15 cellular contexts compared by ENCODE assay signal in genomic region chr6:25958700-25959162, GRCh38.
A peak's percentile ranks its signal among the peaks of the same experiment; 100 is the strongest.
DNase-seq lines count a peak whose midpoint lies in the region; ATAC-seq lines count a peak whose summit lies in the region.
"Had no signal": no experiment of that assay in that cellular context is flagged by ENCODE, and none has a peak within 500 bp of the region (broad histone marks: within the 10 kb centered on the region; RNA-seq: fewer than 3 reads in every experiment).

No MANE protein-coding gene starts in this region.

- no peak for DNase-seq in activated naive CD4-positive, alpha-beta T cell (lab: John Stamatoyannopoulos, UW)
- DNase-seq in UCSD-AML1 (lab: John Stamatoyannopoulos, UW; ENCODE audit: unreplicated experiment) (peak; percentile 22), epithelial cell of prostate (ENCODE audit: low read depth, low spot score) (peak; percentile 50), NCI-H146 treated with DMSO at 0.1 percent for 48 hours (lab: John Stamatoyannopoulos, UW; ENCODE audit: unreplicated experiment) (no peak)
- no peak for DNase-seq in stimulated activated naive B cell treated with anti-CD40 and anti-IgM and Interleukin-4, amounts not matched to agents 10 μg/mL and 1 μg/mL and 100 μg/mL, for 72 hours
- DNase-seq in activated CD4-positive, alpha-beta T cell treated with anti-CD3 and anti-CD28 coated beads for 4 hours, result no peak
- DNase-seq: activated CD4-positive, alpha-beta T cell treated with anti-CD3 and anti-CD28 coated beads for 1 hour; amniotic stem cell; heart right ventricle; NCI-H524 treated with DMSO at 0.1 percent for 48 hours; ovary; stimulated activated CD8-positive, alpha-beta memory T cell treated with anti-CD3 and anti-CD28 coated beads, Interleukin-4, amount 100 ng/mL, for 48 hours had no signal

- no peaks in the 10 kb centered on the region for H3K9me3 Mint-ChIP-seq in activated naive CD4-positive, alpha-beta T cell treated with anti-CD3 and anti-CD28 coated beads, Interleukin-2, amount 50 U/mL, for 24 hours
- peaks cover 6% of the 10 kb centered on the region in 2 donors for H3K9me3 Mint-ChIP-seq in stimulated activated naive B cell treated with anti-CD40 and anti-IgM and Interleukin-4, amounts not matched to agents 10 μg/mL and 1 μg/mL and 100 μg/mL, for 72 hours

- ATAC-seq in stimulated activated naive B cell treated with anti-CD40 and anti-IgM and Interleukin-4, amounts not matched to agents 10 μg/mL and 1 μg/mL and 100 μg/mL, for 72 hours (replicated peaks), result no peak
- no peak for ATAC-seq in HG03159 (IDR thresholded peaks at IDR 0.05; ENCODE audit: unreplicated experiment)
- ATAC-seq: heart right ventricle had no signal

- peak overlapping the region; percentile 67 for H3K4me3 Mint-ChIP-seq in activated naive CD4-positive, alpha-beta T cell treated with anti-CD3 and anti-CD28 coated beads, Interleukin-2, amount 50 U/mL, for 24 hours
- peak overlapping the region; percentile 31 to 49 for H3K4me3 Mint-ChIP-seq in stimulated activated naive B cell treated with anti-CD40 and anti-IgM and Interleukin-4, amounts not matched to agents 10 μg/mL and 1 μg/mL and 100 μg/mL, for 72 hours

- H3K27ac Mint-ChIP-seq in activated naive CD4-positive, alpha-beta T cell treated with anti-CD3 and anti-CD28 coated beads, Interleukin-2, amount 50 U/mL, for 24 hours, result no peak overlapping the region
- peak overlapping the region; percentile 74 for H3K27ac Mint-ChIP-seq in stimulated activated naive B cell treated with anti-CD40 and anti-IgM and Interleukin-4, amounts not matched to agents 10 μg/mL and 1 μg/mL and 100 μg/mL, for 72 hours

- peaks cover 53% of the 10 kb centered on the region for H3K4me1 Mint-ChIP-seq in activated naive CD4-positive, alpha-beta T cell treated with anti-CD3 and anti-CD28 coated beads, Interleukin-2, amount 50 U/mL, for 24 hours
- H3K4me1 Mint-ChIP-seq in stimulated activated naive B cell treated with anti-CD40 and anti-IgM and Interleukin-4, amounts not matched to agents 10 μg/mL and 1 μg/mL and 100 μg/mL, for 72 hours, result peaks cover 44 to 52% of the 10 kb centered on the region in 2 donors

- peak overlapping the region; percentile 71 for H3K27ac ChIP-seq in epithelial cell of prostate
- H3K27ac ChIP-seq: heart right ventricle, ovary, SJSA1 had no signal

- no peaks in the 10 kb centered on the region for H3K27me3 Mint-ChIP-seq in activated naive CD4-positive, alpha-beta T cell treated with anti-CD3 and anti-CD28 coated beads, Interleukin-2, amount 50 U/mL, for 24 hours
- no peaks in the 10 kb centered on the region for H3K27me3 Mint-ChIP-seq in stimulated activated naive B cell treated with anti-CD40 and anti-IgM and Interleukin-4, amounts not matched to agents 10 μg/mL and 1 μg/mL and 100 μg/mL, for 72 hours

- peaks cover 4% of the 10 kb centered on the region for H3K36me3 Mint-ChIP-seq in activated naive CD4-positive, alpha-beta T cell treated with anti-CD3 and anti-CD28 coated beads, Interleukin-2, amount 50 U/mL, for 24 hours
- H3K36me3 Mint-ChIP-seq in stimulated activated naive B cell treated with anti-CD40 and anti-IgM and Interleukin-4, amounts not matched to agents 10 μg/mL and 1 μg/mL and 100 μg/mL, for 72 hours, result peaks cover 7 to 12% of the 10 kb centered on the region in 2 donors

Comparison
In these comparisons a context has a peak if more than half of its experiments do, and no peak if none do; other contexts are left out.
1. DNase-seq: peak in UCSD-AML1 (single experiment) and epithelial cell of prostate (single experiment); none in activated naive CD4-positive, alpha-beta T cell (0 of 4), stimulated activated naive B cell treated with anti-CD40 and anti-IgM and Interleukin-4, amounts not matched to agents 10 μg/mL and 1 μg/mL and 100 μg/mL, for 72 hours (single experiment), NCI-H146 treated with DMSO at 0.1 percent for 48 hours (single experiment) and activated CD4-positive, alpha-beta T cell treated with anti-CD3 and anti-CD28 coated beads for 4 hours (0 of 2).